2 cellular contexts compared by ENCODE assay signal in genomic region chr22:35400335-35400680, GRCh38.
A peak's percentile ranks its signal among the peaks of the same experiment; 100 is the strongest.
TF ChIP-seq lines count a peak whose summit lies in the region.

No MANE protein-coding gene starts in this region.

TF ChIP-seq in HEK293, 187 proteins besides CTCF, POLR2A, EP300 and RAD21 (continued from another document):
- TF ChIP-seq HOXD13 (CRISPR knock-in tag; IDR thresholded peaks at IDR 0.05; ENCODE audit: borderline replicate concordance) = peak; percentile 12; the same call in 1 of the 2 replicates
- 0 out of 2 replicates have a peak, but pooled peaks have one; percentile 48 for TF ChIP-seq KLF7 (tag by site-specific recombination; IDR thresholded peaks at IDR 0.05; ENCODE audit: borderline replicate concordance)
- peak; percentile 65; the same call in 1 of the 2 replicates for TF ChIP-seq HIC1 (tag by site-specific recombination; IDR thresholded peaks at IDR 0.05)
- peak; percentile 5; the same call in 1 of the 2 replicates for TF ChIP-seq ZNF600 (tag by site-specific recombination; IDR thresholded peaks at IDR 0.05)
- peak; percentile 30; the same call in 1 of the 2 replicates for TF ChIP-seq ZBTB17 (tag by site-specific recombination; IDR thresholded peaks at IDR 0.05)
- TF ChIP-seq KLF9 (tag by site-specific recombination; IDR thresholded peaks at IDR 0.05; ENCODE audit: low read depth) = 0 out of 2 replicates have a peak, but pooled peaks have one; percentile 8
- no peak for TF ChIP-seq ZNF174 (tag by site-specific recombination; IDR thresholded peaks at IDR 0.05)
- TF ChIP-seq ZNF660 (tag by site-specific recombination; IDR thresholded peaks at IDR 0.05) = 0 out of 2 replicates have a peak, but pooled peaks have one; percentile 5
- peak; percentile 54; the same call in 1 of the 2 replicates for TF ChIP-seq ZNF785 (tag by site-specific recombination; IDR thresholded peaks at IDR 0.05)
- TF ChIP-seq ZBTB7A (tag by site-specific recombination; IDR thresholded peaks at IDR 0.05; ENCODE audit: low read depth) = 0 out of 2 replicates have a peak, but pooled peaks have one; percentile 49
- 0 out of 2 replicates have a peak, but pooled peaks have one; percentile 4 for TF ChIP-seq ZBTB10 (tag by site-specific recombination; IDR thresholded peaks at IDR 0.05)

TF ChIP-seq in SK-N-SH, 30 proteins besides CTCF, POLR2A, EP300 and RAD21 (continued from another document):
- no peak for TF ChIP-seq IRF3 (IDR thresholded peaks at IDR 0.05; ENCODE audit: low read depth, low read length)
- TF ChIP-seq PBX3 (IDR thresholded peaks at IDR 0.05) = no peak
- no peak for TF ChIP-seq USF1 (IDR thresholded peaks at IDR 0.05; ENCODE audit: borderline replicate concordance, low read depth)
- TF ChIP-seq MEF2A (IDR thresholded peaks at IDR 0.05; ENCODE audit: borderline replicate concordance, low read depth) = no peak
- no peak for TF ChIP-seq GATA2 (CRISPR knock-in tag; IDR thresholded peaks at IDR 0.05)
- no peak for TF ChIP-seq POLR2AphosphoS5 (IDR thresholded peaks at IDR 0.05; ENCODE audit: low read depth, low read length)
- no peak for TF ChIP-seq FOSL2 (IDR thresholded peaks at IDR 0.05; ENCODE audit: borderline replicate concordance, low read depth)
- no peak for TF ChIP-seq JUND (IDR thresholded peaks at IDR 0.05)
- TF ChIP-seq USF2 (IDR thresholded peaks at IDR 0.05; ENCODE audit: borderline replicate concordance, low read depth, low read length) = no peak
